10 cellular contexts compared by ENCODE assay signal in genomic region chr9:106287108-106287631, GRCh38.
A peak's percentile ranks its signal among the peaks of the same experiment; 100 is the strongest.
DNase-seq lines count a peak whose midpoint lies in the region; ATAC-seq and TF ChIP-seq lines count a peak whose summit lies in the region.
"Had no signal": no experiment of that assay in that cellular context is flagged by ENCODE, and none has a peak within 500 bp of the region (broad histone marks: within the 10 kb centered on the region; RNA-seq: fewer than 3 reads in every experiment).

No MANE protein-coding gene starts in this region.

- no peaks in the 10 kb centered on the region for H3K4me1 Mint-ChIP-seq in activated T-cell treated with anti-CD3 and anti-CD28 coated beads, Interleukin-2, amount 50 U/mL, for 24 hours (ENCODE audit: low read depth)
- H3K4me1 Mint-ChIP-seq: naive B cell had no signal

- H3K9me3 Mint-ChIP-seq in activated T-cell treated with anti-CD3 and anti-CD28 coated beads, Interleukin-2, amount 50 U/mL, for 24 hours: peaks cover 14% of the 10 kb centered on the region
- H3K9me3 Mint-ChIP-seq: naive B cell had no signal

- H3K27ac ChIP-seq in cingulate gyrus (ENCODE audit: low read depth, low read length): peak overlapping the region; percentile 49
- H3K27ac ChIP-seq in muscle layer of duodenum (ENCODE audit: low read length): no peak overlapping the region
- no peak overlapping the region for H3K27ac ChIP-seq in tibial artery

- H3K4me3 Mint-ChIP-seq in activated T-cell treated with anti-CD3 and anti-CD28 coated beads, Interleukin-2, amount 50 U/mL, for 24 hours: no peak overlapping the region

- H3K27me3 Mint-ChIP-seq in activated T-cell treated with anti-CD3 and anti-CD28 coated beads, Interleukin-2, amount 50 U/mL, for 24 hours: no peaks in the 10 kb centered on the region
- H3K27me3 Mint-ChIP-seq: naive B cell had no signal

- no peaks in the 10 kb centered on the region for H3K27me3 ChIP-seq in muscle layer of duodenum (ENCODE audit: low read depth, low read length)
- no peaks in the 10 kb centered on the region for H3K27me3 ChIP-seq in tibial artery

- H3K4me3 ChIP-seq in muscle layer of duodenum (ENCODE audit: low read depth in 1 of 2, low read length in 2 of 2) (peak overlapping the region; percentile 33 to 44), tibial artery (peak overlapping the region; percentile 14 to 37)

- ATAC-seq in GM19395 (IDR thresholded peaks at IDR 0.05; ENCODE audit: unreplicated experiment): no peak

- intact Hi-C loops in tibial artery (cut with DNase I; ENCODE audit: low total_unique reads): no loop called here

- no peaks in the 10 kb centered on the region for H3K36me3 Mint-ChIP-seq in activated T-cell treated with anti-CD3 and anti-CD28 coated beads, Interleukin-2, amount 50 U/mL, for 24 hours (ENCODE audit: low read depth)
- H3K36me3 Mint-ChIP-seq: naive B cell had no signal

- no peaks in the 10 kb centered on the region for H3K9me3 ChIP-seq in muscle layer of duodenum (ENCODE audit: control insufficient read depth in 1 of 2, low read length in 2 of 2)
- no peaks in the 10 kb centered on the region for H3K9me3 ChIP-seq in tibial artery

- no peak overlapping the region for H3K27ac Mint-ChIP-seq in activated T-cell treated with anti-CD3 and anti-CD28 coated beads, Interleukin-2, amount 50 U/mL, for 24 hours
- H3K27ac Mint-ChIP-seq: naive B cell had no signal

- H3K4me1 ChIP-seq in muscle layer of duodenum (ENCODE audit: control insufficient read depth in 1 of 2, insufficient read depth in 2 of 2, low read length in 2 of 2) (peaks cover 0 to 8% of the 10 kb centered on the region in 2 donors), tibial artery (peaks cover 0 to 9% (median 1%) of the 10 kb centered on the region in 4 donors)

- TF ChIP-seq CTCF in tibial artery (IDR thresholded peaks at IDR 0.05): no peak

- H3K36me3 ChIP-seq in muscle layer of duodenum (ENCODE audit: control insufficient read depth in 1 of 2, insufficient read depth in 2 of 2, low read length in 2 of 2): no peaks in the 10 kb centered on the region
- no peaks in the 10 kb centered on the region for H3K36me3 ChIP-seq in tibial artery

- DNase-seq in NCI-H82 treated with DMSO at 0.1 percent for 48 hours (lab: John Stamatoyannopoulos, UW; ENCODE audit: unreplicated experiment): peak; percentile 77
- DNase-seq in tibial artery: no peak
- no peak for DNase-seq in activated T-cell treated with anti-CD3 and anti-CD28 coated beads, Interleukin-2, amount 50 U/mL, for 24 hours
- no peak for DNase-seq in AG20443 (ENCODE audit: low spot score)
- DNase-seq in OCI-M2 (lab: John Stamatoyannopoulos, UW; ENCODE audit: unreplicated experiment): no peak
- DNase-seq: activated CD4-positive, alpha-beta T cell treated with anti-CD3 and anti-CD28 coated beads for 4 hours; naive B cell had no signal
